8 cellular contexts compared by ENCODE assay signal in genomic region chr7:152759655-152760383, GRCh38. TPM values are rescaled to one million over a fixed set of nuclear protein-coding genes. Genes with fewer than 3 reads are reported as not detected.
DNase-seq lines count a peak whose midpoint lies in the region; ATAC-seq and TF ChIP-seq lines count a peak whose summit lies in the region.

ACTR3B (plus strand) TSS chr7:152759752; CDS start chr7:152759883, 131 bp downstream.

- H3K9me3 ChIP-seq in duodenal mucosa (ENCODE audit: control insufficient read depth in 1 of 2, low read length in 2 of 2) (no peaks in the 10 kb centered on the region), lower lobe of right lung (no peaks in the 10 kb centered on the region)

- peak within 1 kb of the TSS; percentile 77 to 89 for H3K9ac ChIP-seq in duodenal mucosa (ENCODE audit: low read depth in 1 of 2, low read length in 2 of 2)

- peaks cover 11 to 12% of the 10 kb centered on the region in 2 donors for H3K4me1 ChIP-seq in duodenal mucosa (ENCODE audit: control insufficient read depth in 1 of 2, insufficient read depth in 2 of 2, low read length in 2 of 2)
- peaks cover 12% of the 10 kb centered on the region for H3K4me1 ChIP-seq in lower lobe of right lung

- H3K4me3 ChIP-seq in duodenal mucosa (ENCODE audit: low read depth in 1 of 2, low read length in 2 of 2) = peak within 1 kb of the TSS; percentile 89 to 90
- H3K4me3 ChIP-seq in lower lobe of right lung = peak within 1 kb of the TSS; percentile 92

- no peaks in the 10 kb centered on the region for H3K36me3 ChIP-seq in duodenal mucosa (ENCODE audit: control insufficient read depth in 1 of 2, insufficient read depth in 2 of 2, low read length in 2 of 2)
- H3K36me3 ChIP-seq in lower lobe of right lung = no peaks in the 10 kb centered on the region

- peak within 1 kb of the TSS; percentile 71 for H3K27ac ChIP-seq in duodenal mucosa (ENCODE audit: low read depth, low read length)
- H3K27ac ChIP-seq in lower lobe of right lung = peak within 1 kb of the TSS; percentile 91

- H3K27me3 ChIP-seq in duodenal mucosa (ENCODE audit: control insufficient read depth in 1 of 2, insufficient read depth in 2 of 2, low read length in 2 of 2) (no peaks in the 10 kb centered on the region), lower lobe of right lung (ENCODE audit: low read depth) (no peaks in the 10 kb centered on the region)

- ATAC-seq in GM18867 (IDR thresholded peaks at IDR 0.05; ENCODE audit: unreplicated experiment) = peak; percentile 86
- peak; percentile 76 for ATAC-seq in HG03066 (IDR thresholded peaks at IDR 0.05; ENCODE audit: low read depth, unreplicated experiment)
- ATAC-seq in activated CD8-positive, alpha-beta T cell treated with anti-CD3 and anti-CD28 coated beads for 36 hours = peak; percentile 86
- ATAC-seq in lower lobe of right lung = peak; percentile 96

- TF ChIP-seq CTCF in AG09319 (IDR thresholded peaks at IDR 0.05; ENCODE audit: low read depth, low read length) = no peak
- no peak for TF ChIP-seq CTCF in activated CD8-positive, alpha-beta T cell treated with anti-CD3 and anti-CD28 coated beads for 36 hours (IDR thresholded peaks at IDR 0.05)
- TF ChIP-seq CTCF in lower lobe of right lung (IDR thresholded peaks at IDR 0.05) = no peak

- H3K4me3 Mint-ChIP-seq in activated CD8-positive, alpha-beta T cell treated with anti-CD3 and anti-CD28 coated beads for 36 hours = peak within 1 kb of the TSS; percentile 90

- H3K27me3 Mint-ChIP-seq in activated CD8-positive, alpha-beta T cell treated with anti-CD3 and anti-CD28 coated beads for 36 hours = no peaks in the 10 kb centered on the region

- peaks cover 9% of the 10 kb centered on the region for H3K36me3 Mint-ChIP-seq in activated CD8-positive, alpha-beta T cell treated with anti-CD3 and anti-CD28 coated beads for 36 hours (ENCODE audit: low read depth)

- H3K9me3 Mint-ChIP-seq in activated CD8-positive, alpha-beta T cell treated with anti-CD3 and anti-CD28 coated beads for 36 hours = no peaks in the 10 kb centered on the region

- H3K4me1 Mint-ChIP-seq in activated CD8-positive, alpha-beta T cell treated with anti-CD3 and anti-CD28 coated beads for 36 hours (ENCODE audit: low read depth) = peaks cover 27% of the 10 kb centered on the region

- DNase-seq in AG09319 (ENCODE audit: extremely low read depth, low read depth) (peak; percentile 73), NCI-H446 treated with DMSO at 0.1 percent for 48 hours (lab: John Stamatoyannopoulos, UW) (peak; percentile 71), lower lobe of right lung (peak; percentile 90)
- DNase-seq in activated CD8-positive, alpha-beta T cell treated with anti-CD3 and anti-CD28 coated beads for 36 hours = peak; percentile 90
- DNase-seq in stimulated activated CD4-positive, alpha-beta T cell treated with anti-CD3 and anti-CD28 coated beads, Interleukin-4, amount 100 ng/mL, for 48 hours (ENCODE audit: low read depth in 2 of 2) = peak; percentile 84 to 96

- peak within 1 kb of the TSS; percentile 98 for H3K27ac Mint-ChIP-seq in activated CD8-positive, alpha-beta T cell treated with anti-CD3 and anti-CD28 coated beads for 36 hours

- intact Hi-C loops in activated CD8-positive, alpha-beta T cell treated with anti-CD3 and anti-CD28 coated beads for 36 hours (cut with micrococcal nuclease) = no loop called here
- intact Hi-C loops in lower lobe of right lung (cut with DNase I) = no loop called here

- CTCF ChIA-PET in activated CD8-positive, alpha-beta T cell treated with anti-CD3 and anti-CD28 coated beads for 36 hours (lab: Charles Lee) = interaction anchor here (1.0 kb wide), 1 partner anchor 616 kb away, joined by 3 read pairs; no protein-coding TSS in a partner anchor

- POLR2A ChIA-PET in activated CD8-positive, alpha-beta T cell treated with anti-CD3 and anti-CD28 coated beads for 36 hours (lab: Charles Lee) = no interaction called here

RNA-seq across cellular contexts. Expression of gene ACTR3B, which starts in this region (rescaled TPM):
- total RNA-seq in activated CD8-positive, alpha-beta T cell treated with anti-CD3 and anti-CD28 coated beads for 36 hours = 1 to 10 TPM; 8.6 to 9.2 TPM
- total RNA-seq in lower lobe of right lung = 5.7 TPM

Comparison
In these comparisons a context has a peak if more than half of its experiments do, and no peak if none do; other contexts are left out.
1. Peak in every context shown above with its lines: DNase-seq, ATAC-seq, H3K4me3 ChIP-seq and H3K27ac ChIP-seq.